ENCODE assay signal across 8 cellular contexts in the genomic region with DNA sequence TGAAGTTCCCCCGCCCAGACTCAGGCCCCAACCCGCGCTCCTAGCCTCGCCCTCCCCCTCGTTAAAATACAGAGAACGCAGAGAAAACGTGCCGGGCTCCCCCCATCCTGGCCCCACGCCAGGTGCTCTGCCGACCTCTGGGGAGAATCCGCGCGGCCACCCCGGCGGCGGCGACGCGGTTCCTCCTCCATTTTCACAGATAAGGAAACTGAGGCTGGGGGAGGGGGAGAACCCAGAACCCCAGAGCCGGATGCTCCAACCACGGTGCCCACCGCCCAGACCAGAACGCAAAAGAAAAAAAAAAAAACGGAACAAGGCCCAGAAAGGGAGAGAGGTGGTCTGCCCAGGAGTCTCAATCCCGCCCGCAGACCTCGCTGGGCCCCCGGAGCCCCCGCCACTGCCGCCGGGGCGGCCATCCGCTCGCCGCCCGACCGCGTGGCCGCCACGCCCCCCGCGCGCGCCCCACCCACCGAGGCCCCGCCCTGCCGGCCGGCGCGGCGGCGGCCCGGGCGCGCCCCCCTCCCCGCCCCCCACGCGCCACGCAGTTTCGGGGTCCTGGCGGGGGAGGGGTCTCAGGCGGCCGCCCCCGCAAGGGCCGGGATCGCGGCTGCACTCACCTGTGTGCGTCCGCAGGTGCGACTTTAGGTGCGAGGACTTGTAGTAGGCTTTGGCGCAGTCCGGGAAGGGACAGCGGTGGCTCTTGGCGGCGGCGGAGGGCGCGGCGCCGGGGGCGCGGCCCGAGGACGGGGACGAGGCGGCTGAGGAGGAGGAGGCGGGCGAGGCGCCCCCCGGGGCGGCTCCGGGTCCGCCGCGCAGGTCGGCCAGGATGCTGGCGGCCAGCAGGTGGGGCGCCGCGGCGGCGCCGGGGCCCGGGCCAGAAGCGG. TPM values are rescaled to one million over a fixed set of nuclear protein-coding genes. Genes with fewer than 3 reads are reported as not detected.
DNase-seq lines count a peak whose midpoint lies in the region; TF ChIP-seq lines count a peak whose summit lies in the region.

No MANE protein-coding gene starts in this region.

- peak overlapping the region; percentile 82 for H3K9ac ChIP-seq in fibroblast of lung (ENCODE audit: insufficient read depth, low read length)

- H3K4me1 ChIP-seq in fibroblast of lung (ENCODE audit: control insufficient read depth, extremely low read depth, insufficient read depth, low read length): peaks cover 24% of the 10 kb centered on the region
- H3K4me1 ChIP-seq in prostate gland (replicated peaks): peaks cover 13% of the 10 kb centered on the region

- H3K36me3 ChIP-seq in fibroblast of lung (ENCODE audit: control insufficient read depth, insufficient read depth, low read length) (no peaks in the 10 kb centered on the region), prostate gland (no peaks in the 10 kb centered on the region)

- peak overlapping the region; percentile 67 to 92 (median 84) for H3K4me3 ChIP-seq in fibroblast of lung (replicated peaks in 1 of 4; ENCODE audit: control extremely low read depth in 1 of 4, insufficient read depth in 1 of 4, low read depth in 3 of 4, low read length in 4 of 4)
- peak overlapping the region; percentile 66 to 67 for H3K4me3 ChIP-seq in prostate gland

- H3K79me2 ChIP-seq in fibroblast of lung (ENCODE audit: control insufficient read depth, insufficient read depth, low read length): peaks cover 51% of the 10 kb centered on the region

- H4K20me1 ChIP-seq in fibroblast of lung (ENCODE audit: control insufficient read depth, extremely low read depth, insufficient read depth, low read length): no peaks in the 10 kb centered on the region

- peak; percentile 26 for DNase-seq in Ammon's horn (ENCODE audit: low spot score)
- DNase-seq in M059J (ENCODE audit: low read depth): peak; percentile 36
- DNase-seq in activated T-cell treated with anti-CD3 and anti-CD28 coated beads for 4 hours: peak; percentile 48
- no peak for DNase-seq in fibroblast of lung (ENCODE audit: low read depth in 2 of 2)
- DNase-seq in prostate gland (ENCODE audit: low spot score): no peak
- no peak for DNase-seq in NCI-H1694 (lab: John Stamatoyannopoulos, UW)
- no peak for DNase-seq in NCI-H510A (lab: John Stamatoyannopoulos, UW)

- H3K9me3 ChIP-seq in fibroblast of lung (ENCODE audit: control insufficient read depth, insufficient read depth, low read depth, low read length) (no peaks in the 10 kb centered on the region), prostate gland (no peaks in the 10 kb centered on the region)

- TF ChIP-seq POLR2A in GM19193 (IDR thresholded peaks at IDR 0.05; ENCODE audit: extremely low read depth, insufficient read depth, insufficient read length) (peak; percentile 36), prostate gland (IDR thresholded peaks at IDR 0.05) (no peak)

- no peak overlapping the region for H2AFZ ChIP-seq in fibroblast of lung (ENCODE audit: low read length)

- H3K4me2 ChIP-seq in fibroblast of lung (ENCODE audit: extremely low read depth, insufficient read depth, low read length): peak overlapping the region; percentile 61

- under 1% methylated on average over 59 of the region's 106 CpGs for WGBS in prostate gland

- TF ChIP-seq CTCF in fibroblast of lung (conservative IDR thresholded peaks at IDR 0.05 in 1 of 2, IDR thresholded peaks at IDR 0.05 in 1 of 2; ENCODE audit: low read depth in 1 of 2, low read length in 2 of 2): no peak
- TF ChIP-seq CTCF in prostate gland (IDR thresholded peaks at IDR 0.05): peak in 1 of 4 experiments; percentile 6

- H3K27me3 ChIP-seq in fibroblast of lung (ENCODE audit: control insufficient read depth, insufficient read depth, low read length): no peaks in the 10 kb centered on the region
- no peaks in the 10 kb centered on the region for H3K27me3 ChIP-seq in prostate gland (replicated peaks; ENCODE audit: insufficient read depth)

- intact Hi-C loops in prostate gland (cut with DNase I): no loop called here

- H3K27ac ChIP-seq in fibroblast of lung (ENCODE audit: insufficient read depth, low read length) (peak overlapping the region; percentile 59), prostate gland (peak overlapping the region; percentile 8 to 55)

RNA-seq across cellular contexts. Expression of a gene that starts 0.7 kb away (rescaled TPM):
- total RNA-seq in M059J (2014; rRNA removed; shearing (Covaris generic)): 1.2 and 8.4 TPM in 2 replicates
- total RNA-seq in fibroblast of lung (3.9 and 6.9 TPM in 2 replicates), prostate gland (10 to 100 TPM in 1 of 2 donors, 1 to 10 TPM in 1; 8.4 to 22.8 TPM)
- polyA plus RNA-seq in fibroblast of lung: 4.2 and 5.0 TPM in 2 replicates
- 12.9 and 21.2 TPM in 2 replicates for polyA plus RNA-seq in fibroblast of lung (2012)
- 5.8 and 6.4 TPM in 2 replicates for polyA minus RNA-seq in fibroblast of lung (ENCODE audit: low replicate concordance)

RNA-seq across cellular contexts. Expression of a gene that starts 14.4 kb away (rescaled TPM):
- 3.4 and 13.8 TPM in 2 replicates for total RNA-seq in M059J (2014; rRNA removed; shearing (Covaris generic))
- total RNA-seq in fibroblast of lung (4.1 and 6.8 TPM in 2 replicates), prostate gland (10 to 100 TPM; 29.8 to 59.1 TPM)
- polyA plus RNA-seq in fibroblast of lung: 6.1 and 12.0 TPM in 2 replicates
- polyA plus RNA-seq in fibroblast of lung (2012): 12.0 and 20.9 TPM in 2 replicates
- polyA minus RNA-seq in fibroblast of lung (ENCODE audit: low replicate concordance): 39.0 and 40.1 TPM in 2 replicates

RNA-seq across cellular contexts. Expression of a gene that starts 22.6 kb away (rescaled TPM):
- total RNA-seq in M059J (2014; rRNA removed; shearing (Covaris generic)): 59.0 and 94.1 TPM in 2 replicates
- total RNA-seq in fibroblast of lung: 59.1 and 74.5 TPM in 2 replicates
- 23.0 and 25.8 TPM in 2 replicates for polyA plus RNA-seq in fibroblast of lung
- 38.3 and 53.8 TPM in 2 replicates for polyA plus RNA-seq in fibroblast of lung (2012)
- polyA minus RNA-seq in fibroblast of lung (ENCODE audit: low replicate concordance): 18.9 and 29.3 TPM in 2 replicates
- total RNA-seq in prostate gland: 100 to 1,000 TPM; 131 to 146 TPM

RNA-seq across cellular contexts. Expression of a gene that starts 42.5 kb away (rescaled TPM):
- 1.0 and 6.7 TPM in 2 replicates for total RNA-seq in M059J (2014; rRNA removed; shearing (Covaris generic))
- total RNA-seq in fibroblast of lung: 1.5 and 1.7 TPM in 2 replicates
- polyA plus RNA-seq in fibroblast of lung: 0.42 and 0.61 TPM in 2 replicates
- 1.6 and 3.8 TPM in 2 replicates for polyA plus RNA-seq in fibroblast of lung (2012)
- polyA minus RNA-seq in fibroblast of lung (ENCODE audit: low replicate concordance): 0.33 and 1.5 TPM in 2 replicates
- total RNA-seq in prostate gland: 10 to 100 TPM; 17.3 to 25.1 TPM

RNA-seq across cellular contexts. Expression of a gene that starts 42.5 kb away (rescaled TPM):
- total RNA-seq in M059J (2014; rRNA removed; shearing (Covaris generic)): 75.5 and 98.0 TPM in 2 replicates
- 22.1 and 29.7 TPM in 2 replicates for total RNA-seq in fibroblast of lung
- 16.9 and 21.2 TPM in 2 replicates for polyA plus RNA-seq in fibroblast of lung
- polyA plus RNA-seq in fibroblast of lung (2012): 45.1 and 47.0 TPM in 2 replicates
- polyA minus RNA-seq in fibroblast of lung (ENCODE audit: low replicate concordance): 50.1 and 59.3 TPM in 2 replicates
- 100 to 1,000 TPM; 161 to 248 TPM for total RNA-seq in prostate gland

Comparison
In these comparisons a context has a peak if more than half of its experiments do, and no peak if none do; other contexts are left out.
1. DNase-seq: peak in Ammon's horn (single experiment), M059J (single experiment) and activated T-cell treated with anti-CD3 and anti-CD28 coated beads for 4 hours (single experiment); none in fibroblast of lung (0 of 2), prostate gland (single experiment), NCI-H1694 (single experiment) and NCI-H510A (single experiment).